1 cellular context compared by ENCODE assay signal in genomic region chr17:77681820-77682219, GRCh38.
TF ChIP-seq lines count a peak whose summit lies in the region.

No MANE protein-coding gene starts in this region.

TF ChIP-seq in IMR-90, 13 proteins besides CTCF, POLR2A, EP300 and RAD21 (continued from another document):
- no peak for TF ChIP-seq CEBPB (IDR thresholded peaks at IDR 0.05; ENCODE audit: low read depth, low read length)
- no peak for TF ChIP-seq FOS (IDR thresholded peaks at IDR 0.05; ENCODE audit: low read depth, low read length)
- no peak for TF ChIP-seq MXI1 (IDR thresholded peaks at IDR 0.05; ENCODE audit: borderline replicate concordance, low read depth, low read length)
- no peak for TF ChIP-seq RFX5 (IDR thresholded peaks at IDR 0.05; ENCODE audit: low read depth, low read length)
- TF ChIP-seq ELK1 (IDR thresholded peaks at IDR 0.05; ENCODE audit: borderline replicate concordance, low read depth, low read length) = no peak
- TF ChIP-seq SMC3 (IDR thresholded peaks at IDR 0.05; ENCODE audit: low read depth, low read length) = no peak
- no peak for TF ChIP-seq MAZ (IDR thresholded peaks at IDR 0.05; ENCODE audit: borderline replicate concordance, low read depth, low read length)
- no peak for TF ChIP-seq MAFK (IDR thresholded peaks at IDR 0.05; ENCODE audit: low read depth, low read length)
- no peak for TF ChIP-seq USF2 (IDR thresholded peaks at IDR 0.05; ENCODE audit: low read depth, low read length)
- TF ChIP-seq CHD1 (IDR thresholded peaks at IDR 0.05; ENCODE audit: low read depth, low read length) = no peak
- no peak for TF ChIP-seq RCOR1 (IDR thresholded peaks at IDR 0.05; ENCODE audit: insufficient replicate concordance, low read length)
